In genomic region chr20:53828673-53829085, GRCh38 we compare ENCODE assay signal across 8 cellular contexts.
DNase-seq lines count a peak whose midpoint lies in the region; ATAC-seq and TF ChIP-seq lines count a peak whose summit lies in the region.

No MANE protein-coding gene starts in this region.

- H3K27ac ChIP-seq in RWPE2 (ENCODE audit: poor library complexity, severe bottlenecking) (peak overlapping the region; percentile 100), duodenal mucosa (ENCODE audit: low read depth, low read length) (peak overlapping the region; percentile 64), urinary bladder (ENCODE audit: low read depth) (peak overlapping the region; percentile 86)

- peak; percentile 35 for DNase-seq in activated CD8-positive, alpha-beta memory T cell treated with anti-CD3 and anti-CD28 coated beads for 24 hours
- no peak for DNase-seq in activated CD8-positive, alpha-beta memory T cell treated with anti-CD3 and anti-CD28 coated beads, Interleukin-2, amount 50 U/mL, for 4 hours
- DNase-seq in RWPE2 (ENCODE audit: low spot score) (no peak), mesothelial cell of epicardium (ENCODE audit: low spot score in 2 of 2, unreplicated experiment in 2 of 2) (no peak), NCI-H1417 treated with DMSO at 0.1 percent for 48 hours (lab: John Stamatoyannopoulos, UW) (no peak), ecto neural progenitor cell (ENCODE audit: low spot score) (no peak)

- peaks cover 3% of the 10 kb centered on the region for H3K9me3 Mint-ChIP-seq in mesothelial cell of epicardium

- H3K36me3 Mint-ChIP-seq in mesothelial cell of epicardium, result no peaks in the 10 kb centered on the region

- H3K36me3 ChIP-seq in RWPE2 (ENCODE audit: low read depth), result no peaks in the 10 kb centered on the region
- H3K36me3 ChIP-seq in duodenal mucosa (ENCODE audit: control insufficient read depth in 1 of 2, insufficient read depth in 2 of 2, low read length in 2 of 2), result no peaks in the 10 kb centered on the region
- no peaks in the 10 kb centered on the region for H3K36me3 ChIP-seq in urinary bladder (ENCODE audit: insufficient read depth)

- H3K9me3 ChIP-seq in RWPE2 (ENCODE audit: severe bottlenecking) (no peaks in the 10 kb centered on the region), duodenal mucosa (ENCODE audit: control insufficient read depth in 1 of 2, low read length in 2 of 2) (no peaks in the 10 kb centered on the region)

- H3K27me3 ChIP-seq in RWPE2 (ENCODE audit: insufficient read depth, poor library complexity, severe bottlenecking), result no peaks in the 10 kb centered on the region
- H3K27me3 ChIP-seq in duodenal mucosa (ENCODE audit: control insufficient read depth in 1 of 2, insufficient read depth in 2 of 2, low read length in 2 of 2), result no peaks in the 10 kb centered on the region

- H3K4me1 ChIP-seq in RWPE2 (ENCODE audit: insufficient read depth, poor library complexity, severe bottlenecking) (peaks cover 38% of the 10 kb centered on the region), duodenal mucosa (ENCODE audit: control insufficient read depth in 1 of 2, insufficient read depth in 2 of 2, low read length in 2 of 2) (peaks cover 21 to 28% of the 10 kb centered on the region in 2 donors), urinary bladder (ENCODE audit: insufficient read depth) (no peaks in the 10 kb centered on the region)

- peak overlapping the region; percentile 30 for H3K4me3 Mint-ChIP-seq in mesothelial cell of epicardium

- TF ChIP-seq CTCF in RWPE2 (IDR thresholded peaks at IDR 0.05; ENCODE audit: poor library complexity, severe bottlenecking), result peak; percentile 63
- no peak for TF ChIP-seq CTCF in mesothelial cell of epicardium (IDR thresholded peaks at IDR 0.05; ENCODE audit: unreplicated experiment)

- H3K4me1 Mint-ChIP-seq in mesothelial cell of epicardium, result peaks cover 27% of the 10 kb centered on the region

- ATAC-seq in RWPE2 (ENCODE audit: low read depth), result peak; percentile 66

- no peaks in the 10 kb centered on the region for H3K27me3 Mint-ChIP-seq in mesothelial cell of epicardium (ENCODE audit: low read depth)

- WGBS in urinary bladder, result 1% methylated on average over 5 of the region's 5 CpGs

- H3K4me3 ChIP-seq in RWPE2 (ENCODE audit: severe bottlenecking) (peak overlapping the region; percentile 2), duodenal mucosa (ENCODE audit: low read depth in 1 of 2, low read length in 2 of 2) (peak overlapping the region; percentile 54 to 55), urinary bladder (ENCODE audit: low read depth, low read length) (no peak overlapping the region)

- peak overlapping the region; percentile 49 to 57 for H3K9ac ChIP-seq in duodenal mucosa (ENCODE audit: low read depth in 1 of 2, low read length in 2 of 2)

- peak overlapping the region; percentile 89 for H3K27ac Mint-ChIP-seq in mesothelial cell of epicardium
